1 cellular context compared by ENCODE assay signal in the genomic region with DNA sequence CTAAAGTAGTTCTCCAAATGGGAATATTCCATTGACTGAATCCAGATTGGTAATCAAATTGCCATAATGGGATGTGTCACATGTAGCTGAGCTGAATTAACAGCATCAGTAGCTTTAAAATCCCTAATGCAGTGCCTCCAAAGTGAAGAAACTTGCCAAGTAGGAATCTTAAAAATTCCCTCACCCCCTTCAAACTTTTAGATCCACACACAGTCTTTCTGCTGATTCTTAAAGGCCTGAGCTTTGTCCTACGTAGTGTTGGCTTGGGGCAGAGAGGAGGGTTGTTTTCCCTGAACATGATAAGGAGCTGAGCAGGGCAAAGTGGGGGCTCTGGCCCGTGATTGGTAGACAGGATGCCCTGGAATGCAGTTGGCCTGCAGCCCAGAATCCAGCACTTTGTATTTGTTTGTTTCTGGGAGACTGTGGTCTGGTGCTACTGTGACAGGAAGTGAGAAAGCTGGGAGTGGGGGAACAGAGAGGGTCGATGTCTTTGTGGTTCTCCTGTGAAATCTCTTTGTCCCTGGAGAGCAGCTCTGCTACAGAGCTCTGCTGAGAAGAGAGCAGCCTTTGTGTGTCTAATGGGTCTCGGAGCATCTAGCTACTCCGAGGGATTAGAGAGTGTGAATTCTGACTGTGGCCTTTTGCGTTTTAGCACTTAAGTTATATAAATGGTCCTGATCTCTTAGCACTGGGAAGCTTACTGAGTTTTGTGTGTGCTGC.
TF ChIP-seq lines count a peak whose summit lies in the region.

No MANE protein-coding gene starts in this region.

TF ChIP-seq in WTC11, 78 proteins besides CTCF, POLR2A, EP300 and RAD21 (continued from another document):
- TF ChIP-seq, protein P1, sequence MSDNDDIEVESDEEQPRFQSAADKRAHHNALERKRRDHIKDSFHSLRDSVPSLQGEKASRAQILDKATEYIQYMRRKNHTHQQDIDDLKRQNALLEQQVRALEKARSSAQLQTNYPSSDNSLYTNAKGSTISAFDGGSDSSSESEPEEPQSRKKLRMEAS (CRISPR knock-in tag; IDR thresholded peaks at IDR 0.05): no peak
- TF ChIP-seq TEAD4 (CRISPR knock-in tag; IDR thresholded peaks at IDR 0.05) (peak; percentile 87), NR3C1 (CRISPR knock-in tag; conservative IDR thresholded peaks at IDR 0.05; ENCODE audit: low read depth) (no peak), TEAD1 (CRISPR knock-in tag; IDR thresholded peaks at IDR 0.05) (peak; percentile 73; the same call in 1 of the 2 replicates)
- TF ChIP-seq, protein P2, sequence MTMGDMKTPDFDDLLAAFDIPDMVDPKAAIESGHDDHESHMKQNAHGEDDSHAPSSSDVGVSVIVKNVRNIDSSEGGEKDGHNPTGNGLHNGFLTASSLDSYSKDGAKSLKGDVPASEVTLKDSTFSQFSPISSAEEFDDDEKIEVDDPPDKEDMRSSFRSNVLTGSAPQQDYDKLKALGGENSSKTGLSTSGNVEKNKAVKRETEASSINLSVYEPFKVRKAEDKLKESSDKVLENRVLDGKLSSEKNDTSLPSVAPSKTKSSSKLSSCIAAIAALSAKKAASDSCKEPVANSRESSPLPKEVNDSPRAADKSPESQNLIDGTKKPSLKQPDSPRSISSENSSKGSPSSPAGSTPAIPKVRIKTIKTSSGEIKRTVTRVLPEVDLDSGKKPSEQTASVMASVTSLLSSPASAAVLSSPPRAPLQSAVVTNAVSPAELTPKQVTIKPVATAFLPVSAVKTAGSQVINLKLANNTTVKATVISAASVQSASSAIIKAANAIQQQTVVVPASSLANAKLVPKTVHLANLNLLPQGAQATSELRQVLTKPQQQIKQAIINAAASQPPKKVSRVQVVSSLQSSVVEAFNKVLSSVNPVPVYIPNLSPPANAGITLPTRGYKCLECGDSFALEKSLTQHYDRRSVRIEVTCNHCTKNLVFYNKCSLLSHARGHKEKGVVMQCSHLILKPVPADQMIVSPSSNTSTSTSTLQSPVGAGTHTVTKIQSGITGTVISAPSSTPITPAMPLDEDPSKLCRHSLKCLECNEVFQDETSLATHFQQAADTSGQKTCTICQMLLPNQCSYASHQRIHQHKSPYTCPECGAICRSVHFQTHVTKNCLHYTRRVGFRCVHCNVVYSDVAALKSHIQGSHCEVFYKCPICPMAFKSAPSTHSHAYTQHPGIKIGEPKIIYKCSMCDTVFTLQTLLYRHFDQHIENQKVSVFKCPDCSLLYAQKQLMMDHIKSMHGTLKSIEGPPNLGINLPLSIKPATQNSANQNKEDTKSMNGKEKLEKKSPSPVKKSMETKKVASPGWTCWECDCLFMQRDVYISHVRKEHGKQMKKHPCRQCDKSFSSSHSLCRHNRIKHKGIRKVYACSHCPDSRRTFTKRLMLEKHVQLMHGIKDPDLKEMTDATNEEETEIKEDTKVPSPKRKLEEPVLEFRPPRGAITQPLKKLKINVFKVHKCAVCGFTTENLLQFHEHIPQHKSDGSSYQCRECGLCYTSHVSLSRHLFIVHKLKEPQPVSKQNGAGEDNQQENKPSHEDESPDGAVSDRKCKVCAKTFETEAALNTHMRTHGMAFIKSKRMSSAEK (CRISPR knock-in tag; IDR thresholded peaks at IDR 0.05; ENCODE audit: borderline replicate concordance): 0 out of 2 replicates have a peak, but pooled peaks have one; percentile 31
- TF ChIP-seq, protein P3, sequence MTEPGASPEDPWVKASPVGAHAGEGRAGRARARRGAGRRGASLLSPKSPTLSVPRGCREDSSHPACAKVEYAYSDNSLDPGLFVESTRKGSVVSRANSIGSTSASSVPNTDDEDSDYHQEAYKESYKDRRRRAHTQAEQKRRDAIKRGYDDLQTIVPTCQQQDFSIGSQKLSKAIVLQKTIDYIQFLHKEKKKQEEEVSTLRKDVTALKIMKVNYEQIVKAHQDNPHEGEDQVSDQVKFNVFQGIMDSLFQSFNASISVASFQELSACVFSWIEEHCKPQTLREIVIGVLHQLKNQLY (CRISPR knock-in tag; IDR thresholded peaks at IDR 0.05): no peak
